In genomic region chr9:86102626-86103025, GRCh38 we compare ENCODE assay signal across 30 cellular contexts.
"Had no signal": no experiment of that assay in that cellular context is flagged by ENCODE, and none has a peak within 500 bp of the region (broad histone marks: within the 10 kb centered on the region; RNA-seq: fewer than 3 reads in every experiment).

No MANE protein-coding gene starts in this region.

- H3K27ac Mint-ChIP-seq: naive thymus-derived CD4-positive, alpha-beta T cell; natural killer cell; nephron; progenitor cell of endocrine pancreas; stimulated activated memory B cell treated with anti-CD40 and anti-IgM and Interleukin-4, amounts not matched to agents 10 μg/mL and 1 μg/mL and 100 μg/mL, for 72 hours; stimulated activated naive CD8-positive, alpha-beta T cell treated with anti-CD3 and anti-CD28 coated beads, Interleukin-15, amount 100 ng/mL, for 72 hours; type B pancreatic cell had no signal

- H2AFZ ChIP-seq: parathyroid adenoma had no signal

- H3K9me3 Mint-ChIP-seq: nephron; stimulated activated memory B cell treated with anti-CD40 and anti-IgM and Interleukin-4, amounts not matched to agents 10 μg/mL and 1 μg/mL and 100 μg/mL, for 72 hours; stimulated activated naive CD8-positive, alpha-beta T cell treated with anti-CD3 and anti-CD28 coated beads, Interleukin-15, amount 100 ng/mL, for 72 hours; type B pancreatic cell had no signal

- H3K27ac ChIP-seq: ovary, parathyroid adenoma, psoas muscle, skin epidermis, spleen, suprapubic skin, testis, tibial artery, upper lobe of right lung, uterus had no signal

- H3K9ac ChIP-seq: parathyroid adenoma had no signal

- H3K27me3 ChIP-seq: ovary, suprapubic skin, testis, tibial artery, upper lobe of right lung, uterus had no signal

- H3K79me2 ChIP-seq: parathyroid adenoma had no signal

- H3K36me3 Mint-ChIP-seq: naive thymus-derived CD4-positive, alpha-beta T cell; natural killer cell; stimulated activated memory B cell treated with anti-CD40 and anti-IgM and Interleukin-4, amounts not matched to agents 10 μg/mL and 1 μg/mL and 100 μg/mL, for 72 hours; type B pancreatic cell had no signal

- H3K4me3 ChIP-seq: ovary, psoas muscle, skin epidermis, smooth muscle cell, spleen, suprapubic skin, testis, tibial artery, upper lobe of right lung, uterus had no signal

- H3K4me2 ChIP-seq: smooth muscle cell had no signal

- H3K4me3 Mint-ChIP-seq: natural killer cell; stimulated activated memory B cell treated with anti-CD40 and anti-IgM and Interleukin-4, amounts not matched to agents 10 μg/mL and 1 μg/mL and 100 μg/mL, for 72 hours; stimulated activated naive CD8-positive, alpha-beta T cell treated with anti-CD3 and anti-CD28 coated beads, Interleukin-15, amount 100 ng/mL, for 72 hours; type B pancreatic cell had no signal

- H3K9me3 ChIP-seq: ovary, psoas muscle, spleen, suprapubic skin, testis, tibial artery, upper lobe of right lung, uterus had no signal

- H3K4me1 ChIP-seq: parathyroid adenoma, psoas muscle, testis, uterus had no signal

- H3K36me3 ChIP-seq: ovary, spleen, suprapubic skin, tibial artery, upper lobe of right lung, uterus had no signal

- ATAC-seq: naive thymus-derived CD4-positive, alpha-beta T cell; natural killer cell; psoas muscle; right cardiac atrium; sciatic nerve; stimulated activated memory B cell treated with anti-CD40 and anti-IgM and Interleukin-4, amounts not matched to agents 10 μg/mL and 1 μg/mL and 100 μg/mL, for 72 hours; stimulated activated naive CD8-positive, alpha-beta T cell treated with anti-CD3 and anti-CD28 coated beads, Interleukin-15, amount 100 ng/mL, for 72 hours; stimulated activated naive CD8-positive, alpha-beta T cell treated with anti-CD3 and anti-CD28 coated beads, Interleukin-15, Interleukin-2, amounts not matched to agents 100 U/mL and 50 U/mL, for 24 hours; upper lobe of right lung had no signal

- DNase-seq: naive thymus-derived CD4-positive, alpha-beta T cell; natural killer cell; occipital lobe; ovary; posterior cingulate gyrus; psoas muscle; right cardiac atrium; spleen; stimulated activated CD4-positive, alpha-beta T cell treated with anti-CD3 and anti-CD28 coated beads, Interleukin-12 subunit alpha, Interleukin-12 subunit beta, amount 100 ng/mL, for 4 hours; stimulated activated CD4-positive, alpha-beta T cell treated with anti-CD3 and anti-CD28 coated beads, Interleukin-1b, Interleukin-23, amount 100 ng/mL, for 48 hours; stimulated activated CD4-positive, alpha-beta T cell treated with anti-CD3 and anti-CD28 coated beads, Interleukin-4, amount 100 ng/mL, for 1 hour; stimulated activated CD4-positive, alpha-beta T cell treated with anti-CD3 and anti-CD28 coated beads, Interleukin-4, amount 100 ng/mL, for 4 hours; stimulated activated CD8-positive, alpha-beta memory T cell treated with anti-CD3 and anti-CD28 coated beads, Interleukin-4, amount 100 ng/mL, for 48 hours; stimulated activated naive CD4-positive, alpha-beta T cell; stimulated activated naive CD8-positive, alpha-beta T cell treated with anti-CD3 and anti-CD28 coated beads, Interleukin-15, amount 100 ng/mL, for 72 hours; stimulated activated naive CD8-positive, alpha-beta T cell treated with anti-CD3 and anti-CD28 coated beads, Interleukin-15, Interleukin-2, amounts not matched to agents 100 U/mL and 50 U/mL, for 24 hours; substantia nigra; testis; tibial artery; upper lobe of right lung; uterus had no signal
